In the genomic region with DNA sequence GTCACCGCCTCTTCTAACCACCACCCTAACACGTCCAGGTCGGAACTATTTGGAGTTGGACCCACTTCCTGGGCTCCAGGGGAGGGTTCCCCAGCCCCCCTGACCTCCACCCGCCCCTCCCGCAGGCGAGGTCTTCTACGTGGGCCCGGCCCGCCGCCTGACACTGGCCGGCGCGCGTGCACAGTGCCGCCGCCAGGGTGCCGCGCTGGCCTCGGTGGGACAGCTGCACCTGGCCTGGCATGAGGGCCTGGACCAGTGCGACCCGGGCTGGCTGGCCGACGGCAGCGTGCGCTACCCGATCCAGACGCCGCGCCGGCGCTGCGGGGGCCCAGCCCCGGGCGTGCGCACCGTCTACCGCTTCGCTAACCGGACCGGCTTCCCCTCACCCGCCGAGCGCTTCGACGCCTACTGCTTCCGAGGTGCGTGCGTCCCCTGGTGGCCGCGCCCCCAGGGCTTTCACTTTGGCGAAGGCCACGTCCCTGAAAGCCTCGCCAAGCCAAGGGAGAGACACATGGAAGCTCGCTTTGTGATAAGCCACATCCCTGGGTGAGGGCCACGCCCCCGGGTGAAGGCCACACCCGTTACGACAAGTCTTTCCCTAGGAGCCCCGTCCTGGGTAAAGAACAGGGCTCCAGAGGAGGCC, we compare ENCODE assay signal across 8 cellular contexts. TPM values are rescaled to one million over a fixed set of nuclear protein-coding genes. Genes with fewer than 3 reads are reported as not detected.
DNase-seq lines count a peak whose midpoint lies in the region; ATAC-seq and TF ChIP-seq lines count a peak whose summit lies in the region.

No MANE protein-coding gene starts in this region.

- DNase-seq in Caki2 (ENCODE audit: low read depth) (peak; percentile 83), HT-29 (ENCODE audit: low spot score) (peak; percentile 72), SHP77 treated with DMSO at 0.1 percent for 48 hours (lab: John Stamatoyannopoulos, UW) (peak; percentile 54), heart left ventricle (peak; percentile 37 to 83 (median 51)), retinal pigment epithelial cell (ENCODE audit: low read depth) (no peak), A172 (ENCODE audit: low spot score) (no peak), KG1 (lab: John Stamatoyannopoulos, UW) (no peak)
- DNase-seq in activated naive CD4-positive, alpha-beta T cell (lab: John Stamatoyannopoulos, UW): peak; percentile 23 to 75 (median 52)

- in situ Hi-C loops in Caki2 (cut with HindIII; ENCODE audit: low pct_unique_long_range_greater_than_20kb, low sequenced_read_pairs): no loop called here

- peak in 3 of 4 donors; percentile 50 to 71 (median 54) for ATAC-seq in heart left ventricle

- H3K36me3 ChIP-seq in heart left ventricle: no peaks in the 10 kb centered on the region

- peaks cover 0 to 11% (median 4%) of the 10 kb centered on the region in 12 donors for H3K4me1 ChIP-seq in heart left ventricle

- no peak for TF ChIP-seq POLR2A in heart left ventricle (IDR thresholded peaks at IDR 0.05)

- peaks cover 18 to 60% (median 35%) of the 10 kb centered on the region in 9 donors for H3K27me3 ChIP-seq in heart left ventricle

- WGBS in heart left ventricle, 4 donors: 1 to 3% (median 2%) methylated on average over 23 to 59 of the region's 59 CpGs

- H3K4me3 ChIP-seq in heart left ventricle (peak overlapping the region in 11 of 12 donors; percentile 14 to 56 (median 39)), retinal pigment epithelial cell (ENCODE audit: low read length) (no peak overlapping the region)

- no peaks in the 10 kb centered on the region for H3K9me3 ChIP-seq in heart left ventricle

- intact Hi-C loops in heart left ventricle (cut with DNase I): loop anchor here in 1 of 10 donors (2.0 kb wide), 1 partner anchor 78 kb away; no protein-coding TSS in a partner anchor

- TF ChIP-seq CTCF in heart left ventricle (IDR thresholded peaks at IDR 0.05) (peak; percentile 34 to 68 (median 52)), retinal pigment epithelial cell (conservative IDR thresholded peaks at IDR 0.05; ENCODE audit: low read depth, low read length) (peak; percentile 74)

- H3K27ac ChIP-seq in heart left ventricle: no peak overlapping the region

RNA-seq across cellular contexts. Expression of gene NCAN, which starts 13.2 kb away (rescaled TPM):
- total RNA-seq in Caki2 (2014; rRNA removed; shearing (Covaris generic); ENCODE audit: low replicate concordance): not detected in 2 replicates
- not detected in 2 replicates for total RNA-seq in HT-29 (2014; rRNA removed; shearing (Covaris generic))
- not detected for total RNA-seq in heart left ventricle
- polyA plus RNA-seq in heart left ventricle: not detected
- total RNA-seq in A172 (2014; rRNA removed; shearing (Covaris generic)): not detected in 2 replicates

RNA-seq across cellular contexts. Expression of gene NR2C2AP, which starts 21.8 kb away (rescaled TPM):
- 59.3 and 78.3 TPM in 2 replicates for total RNA-seq in Caki2 (2014; rRNA removed; shearing (Covaris generic); ENCODE audit: low replicate concordance)
- total RNA-seq in HT-29 (2014; rRNA removed; shearing (Covaris generic)): 28.7 and 32.3 TPM in 2 replicates
- total RNA-seq in heart left ventricle: 10 to 100 TPM in 2 of 9 donors, 1 to 10 TPM in 7; 2.6 to 13.1 (median 5.7) TPM
- polyA plus RNA-seq in heart left ventricle: 10 to 100 TPM in 1 of 2 donors, 1 to 10 TPM in 1; 6.7 to 26.2 TPM
- 30.3 and 30.6 TPM in 2 replicates for total RNA-seq in A172 (2014; rRNA removed; shearing (Covaris generic))

RNA-seq across cellular contexts. Expression of gene RFXANK, which starts 32.9 kb away (rescaled TPM):
- total RNA-seq in Caki2 (2014; rRNA removed; shearing (Covaris generic); ENCODE audit: low replicate concordance): 81.8 and 96.2 TPM in 2 replicates
- total RNA-seq in HT-29 (2014; rRNA removed; shearing (Covaris generic)): 75.0 and 89.8 TPM in 2 replicates
- total RNA-seq in heart left ventricle: 10 to 100 TPM; 26.5 to 45.7 (median 39.5) TPM
- 10 to 100 TPM; 55.2 to 71.9 TPM for polyA plus RNA-seq in heart left ventricle
- total RNA-seq in A172 (2014; rRNA removed; shearing (Covaris generic)): 122 TPM in 2 replicates

RNA-seq across cellular contexts. Expression of gene BORCS8, which starts 33.0 kb away (rescaled TPM):
- total RNA-seq in Caki2 (2014; rRNA removed; shearing (Covaris generic); ENCODE audit: low replicate concordance): 32.9 and 47.2 TPM in 2 replicates
- total RNA-seq in HT-29 (2014; rRNA removed; shearing (Covaris generic)): 40.1 and 50.5 TPM in 2 replicates
- 10 to 100 TPM; 14.4 to 28.9 (median 22.7) TPM for total RNA-seq in heart left ventricle
- 10 to 100 TPM; 19.6 to 23.4 TPM for polyA plus RNA-seq in heart left ventricle
- 22.0 and 25.6 TPM in 2 replicates for total RNA-seq in A172 (2014; rRNA removed; shearing (Covaris generic))

RNA-seq across cellular contexts. Expression of gene TM6SF2, which starts 48.1 kb away (rescaled TPM):
- not detected in 2 replicates for total RNA-seq in Caki2 (2014; rRNA removed; shearing (Covaris generic); ENCODE audit: low replicate concordance)
- not detected in 2 replicates for total RNA-seq in HT-29 (2014; rRNA removed; shearing (Covaris generic))
- total RNA-seq in heart left ventricle: 1 to 10 TPM in 2 of 9 donors, under 1 TPM in 6, not detected in 1; 0.38 to 1.4 (median 0.65) TPM
- polyA plus RNA-seq in heart left ventricle: under 1 TPM; 0.04 to 0.19 TPM
- not detected in 2 replicates for total RNA-seq in A172 (2014; rRNA removed; shearing (Covaris generic))

Comparison
In these comparisons a context has a peak if more than half of its experiments do, and no peak if none do; other contexts are left out.
1. DNase-seq: peak in Caki2 (single experiment), HT-29 (single experiment), SHP77 treated with DMSO at 0.1 percent for 48 hours (single experiment), activated naive CD4-positive, alpha-beta T cell (4 of 4) and heart left ventricle (5 of 5); none in retinal pigment epithelial cell (single experiment), A172 (single experiment) and KG1 (single experiment).